ENCODE assay signal across 8 cellular contexts in the genomic region with DNA sequence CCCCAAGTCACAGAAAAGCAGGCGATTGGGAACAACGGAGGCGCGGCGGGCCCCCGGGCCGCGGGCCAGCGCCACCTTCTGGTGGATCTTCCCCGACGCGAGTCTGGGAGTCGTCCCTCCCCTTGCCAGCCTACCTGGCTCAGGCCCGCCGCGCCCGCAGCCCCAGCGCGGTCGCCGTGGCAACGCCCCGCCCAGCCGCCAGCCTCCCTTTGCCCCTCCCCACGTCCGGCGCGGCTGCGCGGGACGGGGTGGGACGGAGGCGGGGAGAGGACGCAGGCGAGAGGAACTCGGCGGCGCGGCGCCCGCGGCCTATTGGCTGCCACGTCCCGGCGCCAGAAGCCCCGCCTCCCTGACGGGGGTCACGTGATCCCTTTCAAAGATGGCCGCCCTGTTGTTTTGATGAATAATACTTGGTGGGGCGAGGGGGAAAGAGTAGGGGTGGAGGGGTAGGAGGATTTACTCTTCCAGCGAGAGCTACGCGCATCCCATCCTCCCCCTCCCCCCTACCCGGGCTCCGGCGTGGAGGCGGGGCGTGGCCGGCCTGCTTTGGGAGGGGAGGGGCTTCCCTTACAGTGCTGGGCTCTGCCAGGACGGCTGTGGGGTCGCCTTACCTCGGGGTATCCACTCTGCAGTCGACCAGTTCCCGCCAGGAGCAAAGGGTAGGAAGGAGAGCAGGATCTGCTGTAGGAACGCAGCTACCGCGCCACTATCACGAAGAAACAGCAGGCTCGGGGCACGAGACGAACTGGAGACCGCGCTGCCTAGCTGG. TPM values are rescaled to one million over a fixed set of nuclear protein-coding genes. Genes with fewer than 3 reads are reported as not detected.
DNase-seq lines count a peak whose midpoint lies in the region; ATAC-seq, FAIRE-seq and TF ChIP-seq lines count a peak whose summit lies in the region.

Gene UBE4B, plus strand, starts transcription at position 369 of the 769 bp plus-strand sequence. CDS start 713 bp downstream, outside the sequence.

- TF ChIP-seq CTCF in H1 (IDR thresholded peaks at IDR 0.05; ENCODE audit: control extremely low read depth in 1 of 3, insufficient read depth in 1 of 3, low read depth in 1 of 3, low read length in 3 of 3), result peak; percentile 83 to 89 (median 86)

- H3K4me3 ChIP-seq in H1 (ENCODE audit: extremely low read depth in 1 of 4, insufficient read depth in 2 of 4, low read depth in 3 of 4, low read length in 4 of 4) (peak within 1 kb of the TSS; percentile 85 to 99 (median 94)), mesendoderm (ENCODE audit: low read length) (peak within 1 kb of the TSS; percentile 100)

- H3K4me1 ChIP-seq in H1 (replicated peaks in 1 of 4; ENCODE audit: control insufficient read depth in 3 of 4, insufficient read depth in 4 of 4, low read length in 3 of 4) (peaks cover 0 to 3% (median 0%) of the 10 kb centered on the region in 4 experiments; a peak in 2 of 7 replicates), mesendoderm (ENCODE audit: control insufficient read depth, low read depth, low read length) (no peaks in the 10 kb centered on the region)

- no peak for FAIRE-seq in H1 (lab: Jason Lieb, UNC)

- H3K4me2 ChIP-seq in H1 (ENCODE audit: insufficient read depth in 1 of 2, low read depth in 2 of 2, low read length in 2 of 2), result peak within 1 kb of the TSS; percentile 83 to 97
- H3K4me2 ChIP-seq in mesendoderm (ENCODE audit: low read length), result peak within 1 kb of the TSS; percentile 90

- H3K27me3 ChIP-seq in H1 (replicated peaks in 1 of 4; ENCODE audit: control insufficient read depth in 3 of 4, extremely low read depth in 1 of 4, insufficient read depth in 3 of 4, low read length in 3 of 4) (no peaks in the 10 kb centered on the region), mesendoderm (ENCODE audit: insufficient read depth, low read length, poor library complexity) (no peaks in the 10 kb centered on the region)

- H4K5ac ChIP-seq in H1 (ENCODE audit: insufficient read length, low read depth, low read length) (peak within 1 kb of the TSS; percentile 90), mesendoderm (ENCODE audit: low read length) (no peak within 1 kb of the TSS)

- POLR2A ChIA-PET in H1 (lab: Charles Lee; ENCODE audit: partially characterized antibody), result interaction anchor here (0.7 to 2.4 kb wide), 12 partner anchors 10 to 182 kb away, joined by 3 to 10 read pairs (median 4); partner anchors contain the start of genes KIF1B, LZIC and NMNAT1

- H3K18ac ChIP-seq in H1 (ENCODE audit: extremely low read depth, low read length) (peak within 1 kb of the TSS; percentile 99), mesendoderm (ENCODE audit: low read length) (peak within 1 kb of the TSS; percentile 98)

- H2BK20ac ChIP-seq in H1 (ENCODE audit: low read length), result no peak within 1 kb of the TSS

- in situ Hi-C loops in Caki2 (cut with HindIII; ENCODE audit: low pct_unique_long_range_greater_than_20kb, low sequenced_read_pairs), result no loop called here

- peak; percentile 72 to 74 for TF ChIP-seq RAD21 in H1 (IDR thresholded peaks at IDR 0.05 in 1 of 2, conservative IDR thresholded peaks at IDR 0.05 in 1 of 2; ENCODE audit: low read depth in 2 of 2, low read length in 2 of 2)

- H2BK5ac ChIP-seq in H1 (ENCODE audit: low read depth, low read length), result peak within 1 kb of the TSS; percentile 97
- peak within 1 kb of the TSS; percentile 96 for H2BK5ac ChIP-seq in mesendoderm (ENCODE audit: low read length)

- no peak within 1 kb of the TSS for H3K14ac ChIP-seq in H1 (ENCODE audit: insufficient read length)

- CTCF ChIA-PET in H1 (lab: Charles Lee; ENCODE audit: partially characterized antibody), result interaction anchor here (0.6 to 3.0 kb wide), 9 partner anchors 15 to 1567 kb away, joined by 3 to 16 read pairs (median 4); partner anchors contain the start of gene RBP7

- ATAC-seq in GM21381 (IDR thresholded peaks at IDR 0.05; ENCODE audit: unreplicated experiment), result peak; percentile 98

- no peaks in the 10 kb centered on the region for H4K20me1 ChIP-seq in H1 (replicated peaks in 1 of 2; ENCODE audit: control insufficient read depth in 1 of 2, insufficient read depth in 2 of 2, low read length in 2 of 2)

- peak within 1 kb of the TSS; percentile 72 for H2AFZ ChIP-seq in H1 (ENCODE audit: low read length)

- 1% methylated on average over 50 of the region's 73 CpGs; no CpG with 5 or more reads in 1 of the 2 experiments for WGBS in H1 (ENCODE audit: extremely low coverage in 1 of 2, insufficient coverage in 1 of 2, insufficient read length in 1 of 2, insufficient replicate concordance in 2 of 2, low coverage in 1 of 2, low lambda C conversion rate in 2 of 2, missing lambda C conversion rate in 1 of 2), 2 experiments
- WGBS in mesendoderm (ENCODE audit: extremely low coverage, insufficient coverage, low lambda C conversion rate), result no CpG with 5 or more reads among the region's 73 CpGs

- H3K56ac ChIP-seq in H1 (replicated peaks; ENCODE audit: insufficient read length, low read depth, low read length) (peak within 1 kb of the TSS; percentile 73), mesendoderm (ENCODE audit: low read length) (peak within 1 kb of the TSS; percentile 100)

- H4K8ac ChIP-seq in H1 (ENCODE audit: extremely low read depth, insufficient read depth, low read length), result peak within 1 kb of the TSS; percentile 91; the same call in 1 of the 2 replicates
- peak within 1 kb of the TSS; percentile 84 for H4K8ac ChIP-seq in mesendoderm (ENCODE audit: low read depth, low read length)

- H2BK120ac ChIP-seq in H1 (replicated peaks; ENCODE audit: low read depth, low read length), result peak within 1 kb of the TSS; percentile 45
- no peak within 1 kb of the TSS for H2BK120ac ChIP-seq in mesendoderm (ENCODE audit: low read depth, low read length)

- peaks cover 0 to 4% of the 10 kb centered on the region in 2 experiments; a peak in 1 of 4 replicates for H3K9me3 ChIP-seq in H1 (ENCODE audit: insufficient read depth in 2 of 2, low read depth in 1 of 2, low read length in 1 of 2)

- peaks cover 0 to 7% (median 4%) of the 10 kb centered on the region in 4 experiments; a peak in 3 of 8 replicates for H3K36me3 ChIP-seq in H1 (ENCODE audit: control insufficient read depth in 2 of 4, insufficient read depth in 4 of 4, low read length in 3 of 4)
- H3K36me3 ChIP-seq in mesendoderm (ENCODE audit: control insufficient read depth, insufficient read depth, low read length), result no peaks in the 10 kb centered on the region

- H2BK15ac ChIP-seq in H1 (ENCODE audit: low read length), result peak within 1 kb of the TSS; percentile 88; the same call in 1 of the 2 replicates
- H2BK15ac ChIP-seq in mesendoderm (replicated peaks; ENCODE audit: low read depth), result peak within 1 kb of the TSS; percentile 98

- H2AK5ac ChIP-seq in H1 (ENCODE audit: low read depth, low read length) (0 out of 2 replicates have a peak within 1 kb of the TSS, but pooled peaks have one; percentile 78), mesendoderm (ENCODE audit: low read length) (peak within 1 kb of the TSS; percentile 32)

- H3K79me2 ChIP-seq in H1 (ENCODE audit: control insufficient read depth in 1 of 2, insufficient read depth in 2 of 2, low read length in 2 of 2) (peaks cover 0 to 41% of the 10 kb centered on the region in 2 experiments; a peak in 3 of 4 replicates), mesendoderm (ENCODE audit: control insufficient read depth, insufficient read depth, low read length) (peaks cover 19% of the 10 kb centered on the region)

- TF ChIP-seq POLR2A in H1 (IDR thresholded peaks at IDR 0.05; ENCODE audit: control extremely low read depth in 1 of 2, low read depth in 2 of 2, low read length in 2 of 2), result peak; percentile 68 to 87

- H3K9ac ChIP-seq in H1 (replicated peaks in 1 of 4; ENCODE audit: extremely low read depth in 1 of 4, low read depth in 3 of 4, low read length in 3 of 4) (peak within 1 kb of the TSS; percentile 86 to 97 (median 91)), mesendoderm (ENCODE audit: low read length) (peak within 1 kb of the TSS; percentile 100)

- H4K91ac ChIP-seq in H1 (replicated peaks; ENCODE audit: insufficient read length, low read length), result peak within 1 kb of the TSS; percentile 80

- no peak for TF ChIP-seq EP300 in H1 (IDR thresholded peaks at IDR 0.05; ENCODE audit: borderline replicate concordance in 1 of 2, low read depth in 2 of 2, low read length in 2 of 2)

- H3K27ac ChIP-seq in H1 (ENCODE audit: low read depth, low read length), result peak within 1 kb of the TSS; percentile 89
- peak within 1 kb of the TSS; percentile 94 for H3K27ac ChIP-seq in mesendoderm (ENCODE audit: low read depth, low read length)

- H3K79me1 ChIP-seq in H1 (ENCODE audit: low read depth, low read length), result no peaks in the 10 kb centered on the region; the same call in 1 of the 2 replicates
- peaks cover 6% of the 10 kb centered on the region for H3K79me1 ChIP-seq in mesendoderm (ENCODE audit: low read length)

- H3K23ac ChIP-seq in H1 (ENCODE audit: insufficient read length) (no peak within 1 kb of the TSS), mesendoderm (ENCODE audit: low read length) (peak within 1 kb of the TSS; percentile 87)

- H2BK12ac ChIP-seq in H1 (ENCODE audit: low read depth, low read length), result peak within 1 kb of the TSS; percentile 91

- H3K23me2 ChIP-seq in H1 (ENCODE audit: low read depth, low read length), result peaks cover 9% of the 10 kb centered on the region

- H3K4ac ChIP-seq in H1 (replicated peaks; ENCODE audit: insufficient read length, low read depth, low read length), result no peak within 1 kb of the TSS
- H3K4ac ChIP-seq in mesendoderm (ENCODE audit: low read depth, low read length), result peak within 1 kb of the TSS; percentile 73

- peak; percentile 99 for DNase-seq in Caki2 (ENCODE audit: low read depth)
- peak; percentile 45 to 98 (median 95) for DNase-seq in HUDEP-2 (lab: John Stamatoyannopoulos, UW; ENCODE audit: unreplicated experiment in 76 of 76)
- DNase-seq in NOMO-1 treated with dmso at 0.1 percent for 144 hours (lab: John Stamatoyannopoulos, UW; ENCODE audit: unreplicated experiment), result peak; percentile 97
- peak; percentile 90 to 99 (median 93) for DNase-seq in activated CD8-positive, alpha-beta memory T cell treated with anti-CD3 and anti-CD28 coated beads for 48 hours (ENCODE audit: low read depth in 2 of 3, low spot score in 2 of 3)
- DNase-seq in H1 (ENCODE audit: low read depth in 1 of 2, low spot score in 2 of 2), result peak; percentile 95 to 99
- DNase-seq in mesendoderm, result peak; percentile 99
- DNase-seq in stimulated activated CD8-positive, alpha-beta memory T cell treated with anti-CD3 and anti-CD28 coated beads, Interleukin-15, amount 100 ng/mL, for 1 hour (ENCODE audit: low read depth), result peak; percentile 94

RNA-seq across cellular contexts. Expression of gene UBE4B, which starts in this region (rescaled TPM):
- 13.9 and 17.7 TPM in 2 replicates for total RNA-seq in Caki2 (2014; rRNA removed; shearing (Covaris generic); ENCODE audit: low replicate concordance)
- total RNA-seq in H1 (2021; fragmentation: NEBNext Ultra II Directional; extraction: Animal tissue kit (Norgen Biotek cat#: 25700)), result 90.1 and 91.0 TPM in 2 replicates
- 24.5 and 34.0 TPM in 2 replicates for polyA plus RNA-seq in H1 (2011; rRNA removed)
- 30.7 TPM for polyA plus RNA-seq in H1 (2011; cell fraction: cytosol; rRNA removed)
- 40.2 TPM for polyA plus RNA-seq in H1 (2011; cell fraction: nucleus; rRNA removed)
- 67.8 to 75.9 TPM (median 72.0 TPM) in 4 replicates for polyA plus RNA-seq in H1 (2012, experiment 1 of 2)
- polyA plus RNA-seq in H1 (2012, experiment 2 of 2), result 8.5 TPM
- 54.5 TPM for polyA plus RNA-seq in H1 (2013, experiment 1 of 2)
- polyA plus RNA-seq in H1 (2013, experiment 2 of 2), result 47.3 TPM
- 45.7 and 65.2 TPM in 2 replicates for polyA minus RNA-seq in H1 (2011; rRNA and poly(A)+ RNA removed)
- 47.5 TPM for polyA minus RNA-seq in H1 (2011; cell fraction: cytosol; rRNA and poly(A)+ RNA removed)
- polyA minus RNA-seq in H1 (2011; cell fraction: nucleus; rRNA and poly(A)+ RNA removed), result 37.2 TPM
- 46.7 TPM for polyA plus RNA-seq in mesendoderm (2013, experiment 1 of 2)
- 48.0 TPM for polyA plus RNA-seq in mesendoderm (2013, experiment 2 of 2)

Comparison
In these comparisons a context has a peak if more than half of its experiments do, and no peak if none do; other contexts are left out.
1. Peak in every context shown above with its lines: DNase-seq, ATAC-seq, H3K4me3 ChIP-seq and H3K27ac ChIP-seq.